In genomic region chr7:43872401-43873165, GRCh38 we compare ENCODE assay signal across 9 cellular contexts. TPM values are rescaled to one million over a fixed set of nuclear protein-coding genes. Genes with fewer than 3 reads are reported as not detected.
A peak's percentile ranks its signal among the peaks of the same experiment; 100 is the strongest.
DNase-seq lines count a peak whose midpoint lies in the region; ATAC-seq and TF ChIP-seq lines count a peak whose summit lies in the region.
"Had no signal": no experiment of that assay in that cellular context is flagged by ENCODE, and none has a peak within 500 bp of the region (broad histone marks: within the 10 kb centered on the region; RNA-seq: fewer than 3 reads in every experiment).

No MANE protein-coding gene starts in this region.

- no peak for TF ChIP-seq CTCF in HFF-Myc (IDR thresholded peaks at IDR 0.05; ENCODE audit: low read depth, low read length, missing control alignments)
- TF ChIP-seq CTCF in brain microvascular endothelial cell (IDR thresholded peaks at IDR 0.05; ENCODE audit: low read depth, low read length, missing control alignments) = no peak
- TF ChIP-seq CTCF in hepatocyte (IDR thresholded peaks at IDR 0.05; ENCODE audit: poor library complexity) = no peak

- no peaks in the 10 kb centered on the region for H3K9me2 ChIP-seq in hepatocyte (replicated peaks; ENCODE audit: insufficient read depth)

- ATAC-seq in GM21381 (IDR thresholded peaks at IDR 0.05; ENCODE audit: unreplicated experiment) (no peak), GM21515 (IDR thresholded peaks at IDR 0.05; ENCODE audit: unreplicated experiment) (no peak), HG03025 (IDR thresholded peaks at IDR 0.05; ENCODE audit: low FRiP score, unreplicated experiment) (no peak)

- peak overlapping the region; percentile 36 for H3K4me2 ChIP-seq in hepatocyte

- H3K27ac ChIP-seq in brain microvascular endothelial cell = peak overlapping the region; percentile 60
- H3K27ac ChIP-seq in hepatocyte = peak overlapping the region; percentile 95

- no peak overlapping the region for H2AFZ ChIP-seq in hepatocyte

- no peaks in the 10 kb centered on the region for H3K9me3 ChIP-seq in hepatocyte (ENCODE audit: low read depth)

- in situ Hi-C loops in brain microvascular endothelial cell (cut with HindIII; ENCODE audit: low pct_ligation_motif_present, low sequenced_read_pairs) = no loop called here

- H3K4me3 ChIP-seq in HFF-Myc (replicated peaks; ENCODE audit: low read depth, low read length) (no peak overlapping the region; the same call in 1 of the 2 replicates), brain microvascular endothelial cell (ENCODE audit: low read depth, low read length) (no peak overlapping the region), hepatocyte (no peak overlapping the region)

- DNase-seq in HFF-Myc (ENCODE audit: extremely low read depth, low read depth) = peak; percentile 69
- peak; percentile 76 for DNase-seq in brain microvascular endothelial cell
- peak; percentile 77 for DNase-seq in hepatocyte (ENCODE audit: low spot score)
- DNase-seq in superior temporal gyrus (ENCODE audit: extremely low spot score) = peak; percentile 42
- DNase-seq in activated T-cell treated with anti-CD3 and anti-CD28 coated beads for 4 hours = no peak
- DNase-seq: KBM-7 had no signal

- 49% methylated on average over 7 of the region's 7 CpGs for WGBS in hepatocyte (ENCODE audit: low lambda C conversion rate, missing lambda C conversion rate)

- H3K79me2 ChIP-seq in hepatocyte = no peaks in the 10 kb centered on the region

- peaks cover 20% of the 10 kb centered on the region for H3K4me1 ChIP-seq in hepatocyte (ENCODE audit: insufficient read depth)

- H3K27me3 ChIP-seq in brain microvascular endothelial cell (replicated peaks) (no peaks in the 10 kb centered on the region), hepatocyte (no peaks in the 10 kb centered on the region)

- H4K20me1 ChIP-seq in hepatocyte (ENCODE audit: insufficient read depth, poor library complexity, severe bottlenecking) = no peaks in the 10 kb centered on the region

- H3K36me3 ChIP-seq in brain microvascular endothelial cell (replicated peaks) = peaks cover 12% of the 10 kb centered on the region
- no peaks in the 10 kb centered on the region for H3K36me3 ChIP-seq in hepatocyte (replicated peaks; ENCODE audit: insufficient read depth, low read depth)

RNA-seq across cellular contexts. Expression of gene MRPS24, which starts 3.3 kb away (rescaled TPM):
- 72.4 and 93.2 TPM in 2 replicates for total RNA-seq in hepatocyte
- 138 and 150 TPM in 2 replicates for polyA plus RNA-seq in hepatocyte

RNA-seq across cellular contexts. Expression of gene URGCP, which starts 33.8 kb away (rescaled TPM):
- 24.9 and 28.7 TPM in 2 replicates for total RNA-seq in hepatocyte
- 21.7 and 31.9 TPM in 2 replicates for polyA plus RNA-seq in hepatocyte

RNA-seq across cellular contexts. Expression of gene UBE2D4, which starts 53.7 kb away (rescaled TPM):
- total RNA-seq in hepatocyte = 12.0 and 16.7 TPM in 2 replicates
- 11.7 and 22.7 TPM in 2 replicates for polyA plus RNA-seq in hepatocyte
